In the genomic region with DNA sequence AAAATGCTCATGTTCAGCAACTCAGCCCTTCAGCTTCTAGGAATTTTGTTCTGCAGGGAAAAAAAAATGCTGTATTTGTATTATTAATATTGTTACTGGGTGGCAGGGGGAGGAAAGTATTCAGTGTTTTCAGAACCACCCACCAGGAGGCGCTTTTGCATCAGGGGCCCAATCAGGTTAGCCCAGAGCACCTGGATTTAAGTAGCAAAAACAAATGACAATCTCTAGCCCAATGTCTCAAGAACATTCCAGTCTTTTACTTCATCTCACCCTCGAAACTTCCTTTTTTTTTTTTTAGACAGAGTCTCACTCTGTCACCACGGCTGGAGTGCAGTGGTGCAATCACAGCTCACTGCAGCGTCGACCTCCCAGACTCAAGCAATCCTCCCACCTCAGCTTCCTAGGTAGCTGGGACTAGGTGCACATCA, we compare ENCODE assay signal across 8 cellular contexts. TPM values are rescaled to one million over a fixed set of nuclear protein-coding genes. Genes with fewer than 3 reads are reported as not detected.
DNase-seq lines count a peak whose midpoint lies in the region; ATAC-seq lines count a peak whose summit lies in the region.

No MANE protein-coding gene starts in this region.

- ATAC-seq in left colon (peak; percentile 73), HG02571 (IDR thresholded peaks at IDR 0.05; ENCODE audit: unreplicated experiment) (no peak), HG03565 (IDR thresholded peaks at IDR 0.05; ENCODE audit: unreplicated experiment) (no peak)

- DNase-seq in ELF-1 (ENCODE audit: low read depth, low spot score) (peak; percentile 77), LoVo (ENCODE audit: low spot score) (peak; percentile 20), SW480 (ENCODE audit: low spot score) (peak; percentile 70), left colon (peak in 1 of 2 donors; percentile 66)
- peak; percentile 46 for DNase-seq in activated naive CD8-positive, alpha-beta T cell treated with anti-CD3 and anti-CD28 coated beads, Interleukin-2, amount 50 U/mL, for 16 hours (ENCODE audit: low read depth, low spot score)
- peak; percentile 42 to 43 for DNase-seq in stimulated activated CD8-positive, alpha-beta memory T cell treated with anti-CD3 and anti-CD28 coated beads, Interleukin-2, amount 100 ng/mL, for 1 hour (ENCODE audit: low read depth in 2 of 2)

- intact Hi-C loops in left colon (cut with DNase I, micrococcal nuclease), result loop anchor here in 1 of 2 donors (10.0 kb wide), 1 partner anchor 100 kb away; no protein-coding TSS in a partner anchor

RNA-seq across cellular contexts. Expression of gene C20orf203, which starts 0.6 kb away (rescaled TPM):
- total RNA-seq in left colon, result not detected
